23 cellular contexts compared by ENCODE assay signal in genomic region chr3:176799675-176800074, GRCh38.
DNase-seq lines count a peak whose midpoint lies in the region; ATAC-seq and TF ChIP-seq lines count a peak whose summit lies in the region.
"Had no signal": no experiment of that assay in that cellular context is flagged by ENCODE, and none has a peak within 500 bp of the region (broad histone marks: within the 10 kb centered on the region; RNA-seq: fewer than 3 reads in every experiment).

No MANE protein-coding gene starts in this region.

- no peak overlapping the region for H3K4me2 ChIP-seq in GM23338

- H3K36me3 ChIP-seq in GM23338 (ENCODE audit: insufficient read depth): no peaks in the 10 kb centered on the region
- H3K36me3 ChIP-seq in prostate gland: no peaks in the 10 kb centered on the region
- H3K36me3 ChIP-seq: esophagus muscularis mucosa, gastrocnemius medialis, lower lobe of right lung, Peyer's patch, SJSA1, thoracic aorta had no signal

- peaks cover 3% of the 10 kb centered on the region; the same call in 1 of the 3 replicates for H3K9me3 Mint-ChIP-seq in GM23338

- TF ChIP-seq CTCF in GM23338 (conservative IDR thresholded peaks at IDR 0.05; ENCODE audit: low read depth in 2 of 2): no peak
- no peak for TF ChIP-seq CTCF in foreskin keratinocyte (conservative IDR thresholded peaks at IDR 0.05)
- no peak for TF ChIP-seq CTCF in prostate gland (IDR thresholded peaks at IDR 0.05)

- H3K27me3 Mint-ChIP-seq in GM23338 (ENCODE audit: insufficient read depth, low read depth, poor library complexity): no peaks in the 10 kb centered on the region

- 0 out of 2 replicates have a peak, but pooled peaks cover 3% of the 10 kb centered on the region for H3K9me2 ChIP-seq in GM23338 (ENCODE audit: insufficient read depth)

- H3K27ac ChIP-seq in GM23338 (ENCODE audit: low read depth): no peak overlapping the region
- H3K27ac ChIP-seq in foreskin keratinocyte: no peak overlapping the region
- H3K27ac ChIP-seq in prostate gland: no peak overlapping the region
- H3K27ac ChIP-seq: esophagus muscularis mucosa, gastrocnemius medialis, lower lobe of right lung, Peyer's patch, SJSA1, thoracic aorta had no signal

- H3K79me2 ChIP-seq in GM23338 (replicated peaks; ENCODE audit: insufficient read depth): no peaks in the 10 kb centered on the region

- DNase-seq in GM23338 (ENCODE audit: low spot score): no peak
- peak; percentile 41 for DNase-seq in NCI-H526 treated with DMSO at 0.1 percent for 48 hours (lab: John Stamatoyannopoulos, UW)
- peak in 1 of 2 donors; percentile 29 for DNase-seq in foreskin keratinocyte
- DNase-seq in prostate gland (ENCODE audit: low spot score): peak; percentile 14
- no peak for DNase-seq in NCI-H2171 treated with DMSO at 0.1 percent for 48 hours (lab: John Stamatoyannopoulos, UW)
- DNase-seq in activated CD4-positive, CD25-positive, alpha-beta regulatory T cell treated with anti-CD3 and anti-CD28 coated beads, Interleukin-2, amount 50 U/mL, for 72 hours: no peak
- no peak for DNase-seq in hepatic stellate cell (ENCODE audit: low spot score)
- DNase-seq: activated CD4-positive, alpha-beta T cell treated with anti-CD3 and anti-CD28 coated beads for 36 hours; activated CD8-positive, alpha-beta memory T cell treated with anti-CD3 and anti-CD28 coated beads for 24 hours; activated T-cell treated with anti-CD3 and anti-CD28 coated beads, Interleukin-2, amount 50 U/mL, for 1 hour; effector CD8-positive, alpha-beta T cell; gastrocnemius medialis; hypothalamus; lower lobe of right lung; NCI-H1436; NCI-H510A; Peyer's patch; stimulated activated CD4-positive, alpha-beta T cell treated with anti-CD3 and anti-CD28 coated beads, Interleukin-4, amount 100 ng/mL, for 1 hour; stimulated activated naive CD4-positive, alpha-beta T cell treated with Interleukin-2 at 50 U/mL for 16 hours; T-helper 1 cell had no signal

- H3K4me3 ChIP-seq in GM23338 (no peak overlapping the region), prostate gland (no peak overlapping the region)
- H3K4me3 ChIP-seq: esophagus muscularis mucosa, gastrocnemius medialis, lower lobe of right lung, Peyer's patch, SJSA1, thoracic aorta had no signal

- ATAC-seq in GM23338 (0 out of 3 replicates have a peak, but pooled peaks have one; percentile 36), foreskin keratinocyte (peak; percentile 21)
- ATAC-seq: activated CD4-positive, alpha-beta T cell treated with anti-CD3 and anti-CD28 coated beads for 36 hours; gastrocnemius medialis; lower lobe of right lung had no signal

- H3K27ac Mint-ChIP-seq in GM23338: peak overlapping the region; percentile 74; the same call in 1 of the 2 replicates
- H3K27ac Mint-ChIP-seq: activated CD4-positive, alpha-beta T cell treated with anti-CD3 and anti-CD28 coated beads for 36 hours had no signal

- WGBS in prostate gland: 24% methylated on average over 2 of the region's 2 CpGs

- no peaks in the 10 kb centered on the region for H3F3A ChIP-seq in GM23338 (replicated peaks; ENCODE audit: low read depth)

- peaks cover 28% of the 10 kb centered on the region for H3K4me1 Mint-ChIP-seq in GM23338
- H3K4me1 Mint-ChIP-seq: activated CD4-positive, alpha-beta T cell treated with anti-CD3 and anti-CD28 coated beads for 36 hours had no signal

- H3K36me3 Mint-ChIP-seq in GM23338 (ENCODE audit: low read depth): peaks cover 7% of the 10 kb centered on the region; the same call in 2 of the 3 replicates

- no peak overlapping the region for H3K4me3 Mint-ChIP-seq in GM23338
- H3K4me3 Mint-ChIP-seq: activated CD4-positive, alpha-beta T cell treated with anti-CD3 and anti-CD28 coated beads for 36 hours had no signal

- peaks cover 31% of the 10 kb centered on the region for H3K4me1 ChIP-seq in GM23338 (ENCODE audit: insufficient read depth)
- H3K4me1 ChIP-seq in foreskin keratinocyte: no peaks in the 10 kb centered on the region
- H3K4me1 ChIP-seq in prostate gland (replicated peaks): no peaks in the 10 kb centered on the region
- H3K4me1 ChIP-seq: gastrocnemius medialis, lower lobe of right lung, Peyer's patch had no signal

- TF ChIP-seq POLR2A in prostate gland (IDR thresholded peaks at IDR 0.05): no peak

- H3K27me3 ChIP-seq in GM23338 (ENCODE audit: insufficient read depth) (no peaks in the 10 kb centered on the region), foreskin keratinocyte (no peaks in the 10 kb centered on the region), prostate gland (replicated peaks; ENCODE audit: insufficient read depth) (no peaks in the 10 kb centered on the region)
- H3K27me3 ChIP-seq: esophagus muscularis mucosa, gastrocnemius medialis, Peyer's patch, SJSA1 had no signal

- H3K9me3 ChIP-seq in prostate gland: no peaks in the 10 kb centered on the region
- H3K9me3 ChIP-seq: gastrocnemius medialis, lower lobe of right lung, Peyer's patch, thoracic aorta had no signal

- intact Hi-C loops in prostate gland (cut with DNase I): no loop called here

- H4K20me1 ChIP-seq in GM23338 (replicated peaks; ENCODE audit: insufficient read depth): no peaks in the 10 kb centered on the region

- peak overlapping the region; percentile 21; the same call in 1 of the 2 replicates for H2AFZ ChIP-seq in GM23338

TF ChIP-seq in GM23338, 12 proteins besides CTCF, POLR2A, EP300 and RAD21 (continues in another document):
- no peak for TF ChIP-seq CREB1 (CRISPR knock-in tag; IDR thresholded peaks at IDR 0.05; ENCODE audit: low read depth)
- no peak for TF ChIP-seq ZNF462 (CRISPR knock-in tag; IDR thresholded peaks at IDR 0.05)
- no peak for TF ChIP-seq EZH2 (IDR thresholded peaks at IDR 0.05; ENCODE audit: low read depth, unreplicated experiment)

Comparison
In these comparisons a context has a peak if more than half of its experiments do, and no peak if none do; other contexts are left out.
1. DNase-seq: peak in NCI-H526 treated with DMSO at 0.1 percent for 48 hours (single experiment) and prostate gland (single experiment); none in GM23338 (single experiment), NCI-H2171 treated with DMSO at 0.1 percent for 48 hours (single experiment), activated CD4-positive, CD25-positive, alpha-beta regulatory T cell treated with anti-CD3 and anti-CD28 coated beads, Interleukin-2, amount 50 U/mL, for 72 hours (single experiment) and hepatic stellate cell (single experiment).